ENCODE assay signal across 19 cellular contexts in genomic region chr11:13324709-13325108, GRCh38. TPM values are rescaled to one million over a fixed set of nuclear protein-coding genes. Genes with fewer than 3 reads are reported as not detected.
DNase-seq lines count a peak whose midpoint lies in the region; ATAC-seq, FAIRE-seq and TF ChIP-seq lines count a peak whose summit lies in the region.
"Had no signal": no experiment of that assay in that cellular context is flagged by ENCODE, and none has a peak within 500 bp of the region (broad histone marks: within the 10 kb centered on the region; RNA-seq: fewer than 3 reads in every experiment).

No MANE protein-coding gene starts in this region.

- peaks cover 36% of the 10 kb centered on the region for H3K4me1 ChIP-seq in left ventricle myocardium inferior

- H3K9me3 ChIP-seq in left ventricle myocardium inferior (replicated peaks), result no peaks in the 10 kb centered on the region
- H3K9me3 ChIP-seq: mucosa of descending colon, neutrophil, upper lobe of left lung had no signal

- H3K4me3 ChIP-seq in left ventricle myocardium inferior, result no peak overlapping the region
- H3K4me3 ChIP-seq: mucosa of descending colon, upper lobe of left lung had no signal

- FAIRE-seq in urothelium cell line (lab: Jason Lieb, UNC), result no peak
- FAIRE-seq: G401.6 had no signal

- H3K27me3 ChIP-seq in left ventricle myocardium inferior (ENCODE audit: low read depth), result no peaks in the 10 kb centered on the region
- H3K27me3 ChIP-seq: neutrophil, upper lobe of left lung had no signal

- peaks cover 5% of the 10 kb centered on the region for H3K36me3 ChIP-seq in left ventricle myocardium inferior

- DNase-seq in left ventricle myocardium inferior (no peak), Right ventricle myocardium superior (no peak), middle frontal gyrus (ENCODE audit: extremely low spot score, low spot score) (peak; percentile 70), MV-4-11 (lab: John Stamatoyannopoulos, UW) (no peak), DMS 273 treated with DMSO at 0.1 percent for 48 hours (lab: John Stamatoyannopoulos, UW) (no peak), urothelium cell line (ENCODE audit: low spot score) (no peak)
- DNase-seq: activated CD4-positive, alpha-beta T cell treated with anti-CD3 and anti-CD28 coated beads, Interleukin-2, amount 50 U/mL, for 48 hours; activated CD4-positive, CD25-positive, alpha-beta regulatory T cell; activated naive CD4-positive, alpha-beta T cell treated with Interleukin-2 at 50 U/mL for 16 hours; H9; head of caudate nucleus; mucosa of descending colon; NCI-H1417; NCI-H526; upper lobe of left lung had no signal

- H3K27ac ChIP-seq in left ventricle myocardium inferior (replicated peaks) (no peak overlapping the region), angular gyrus (ENCODE audit: low read depth, low read length) (peak overlapping the region; percentile 49)
- H3K27ac ChIP-seq: epithelial cell of prostate, neutrophil, upper lobe of left lung had no signal

- ATAC-seq in Right ventricle myocardium superior (ENCODE audit: poor library complexity), result no peak
- ATAC-seq: mucosa of descending colon had no signal

- peak; percentile 7 for TF ChIP-seq CTCF in left ventricle myocardium inferior (IDR thresholded peaks at IDR 0.05; ENCODE audit: borderline replicate concordance)

- intact Hi-C loops in left ventricle myocardium inferior (cut with micrococcal nuclease), result no loop called here
- intact Hi-C loops in Right ventricle myocardium superior (cut with DNase I), result no loop called here

RNA-seq across cellular contexts. Expression of gene BMAL1, which starts 47.1 kb away (rescaled TPM):
- total RNA-seq in left ventricle myocardium inferior (7.1 TPM), Right ventricle myocardium superior (9.8 TPM)
